Comparison of ENCODE assay signal across 11 cellular contexts in genomic region chr17:59851431-59852375, GRCh38. TPM values are rescaled to one million over a fixed set of nuclear protein-coding genes. Genes with fewer than 3 reads are reported as not detected.
DNase-seq lines count a peak whose midpoint lies in the region; ATAC-seq, FAIRE-seq and TF ChIP-seq lines count a peak whose summit lies in the region.
"Had no signal": no experiment of that assay in that cellular context is flagged by ENCODE, and none has a peak within 500 bp of the region (broad histone marks: within the 10 kb centered on the region; RNA-seq: fewer than 3 reads in every experiment).

No MANE protein-coding gene starts in this region.

- intact Hi-C loops in CD14-positive monocyte (cut with micrococcal nuclease), result no loop called here
- intact Hi-C loops in prostate gland (cut with DNase I), result no loop called here

- WGBS in prostate gland, result 25% methylated on average over 14 of the region's 14 CpGs

- peaks cover 91% of the 10 kb centered on the region for H3K4me1 Mint-ChIP-seq in CD14-positive monocyte

- no peak for FAIRE-seq in HTR-8/SVneo (lab: Jason Lieb, UNC)
- FAIRE-seq: GM18507 had no signal

- peaks cover 4 to 6% of the 10 kb centered on the region in 2 donors for H3K36me3 Mint-ChIP-seq in CD14-positive monocyte

- POLR2A ChIA-PET in RWPE1 (lab: Yijun Ruan, JAX; ENCODE audit: low non-redundant PET), result no interaction called here

- H3K27ac ChIP-seq in RWPE1 (peak overlapping the region; percentile 79), prostate gland (peak overlapping the region; percentile 73 to 86)

- peaks cover 0 to 2% (median 0%) of the 10 kb centered on the region in 7 donors for H3K9me3 Mint-ChIP-seq in CD14-positive monocyte
- H3K9me3 Mint-ChIP-seq: activated T-cell treated with anti-CD3 and anti-CD28 coated beads, Interleukin-2, amount 50 U/mL, for 4 hours had no signal

- no peaks in the 10 kb centered on the region for H3K27me3 ChIP-seq in prostate gland (replicated peaks; ENCODE audit: insufficient read depth)

- peaks cover 0 to 2% (median 0%) of the 10 kb centered on the region in 3 donors for H3K27me3 Mint-ChIP-seq in CD14-positive monocyte (ENCODE audit: low read depth in 3 of 3)

- peak overlapping the region; percentile 54 to 91 (median 79) for H3K27ac Mint-ChIP-seq in CD14-positive monocyte

- TF ChIP-seq POLR2A in prostate gland (IDR thresholded peaks at IDR 0.05), result peak; percentile 18

- H3K4me3 ChIP-seq in fibroblast of villous mesenchyme (ENCODE audit: low read depth, low read length) (no peak overlapping the region), prostate gland (no peak overlapping the region)

- CTCF ChIA-PET in RWPE1 (lab: Yijun Ruan, JAX), result interaction anchor here (2.2 kb wide), 1 partner anchor 8 kb away, joined by 6 read pairs; no protein-coding TSS in a partner anchor

- TF ChIP-seq CTCF in CD14-positive monocyte (IDR thresholded peaks at IDR 0.05), result no peak
- no peak for TF ChIP-seq CTCF in RWPE1 (conservative IDR thresholded peaks at IDR 0.05; ENCODE audit: low read depth)
- no peak for TF ChIP-seq CTCF in fibroblast of villous mesenchyme (IDR thresholded peaks at IDR 0.05; ENCODE audit: insufficient read depth, low read depth, low read length)
- no peak for TF ChIP-seq CTCF in prostate gland (IDR thresholded peaks at IDR 0.05)

- peak overlapping the region in 1 of 2 donors; percentile 42 for H3K4me3 Mint-ChIP-seq in CD14-positive monocyte
- H3K4me3 Mint-ChIP-seq: activated T-cell treated with anti-CD3 and anti-CD28 coated beads, Interleukin-2, amount 50 U/mL, for 4 hours had no signal

- no peak for ATAC-seq in HG02981 (IDR thresholded peaks at IDR 0.05; ENCODE audit: unreplicated experiment)
- ATAC-seq: activated T-cell treated with anti-CD3 and anti-CD28 coated beads, Interleukin-2, amount 50 U/mL, for 4 hours had no signal

- H3K9me3 ChIP-seq in prostate gland, result no peaks in the 10 kb centered on the region

- peaks cover 19% of the 10 kb centered on the region for H3K4me1 ChIP-seq in prostate gland (replicated peaks)

- DNase-seq in CD14-positive monocyte (ENCODE audit: low spot score) (no peak), RWPE1 (ENCODE audit: low spot score) (no peak), fibroblast of villous mesenchyme (ENCODE audit: low read depth) (peak; percentile 100), prostate gland (ENCODE audit: low spot score) (peak; percentile 65), HTR-8/SVneo (ENCODE audit: insufficient read length, low spot score) (no peak), inferior parietal cortex (ENCODE audit: extremely low spot score) (no peak), HuH-7.5 (ENCODE audit: low spot score) (no peak)
- DNase-seq: activated T-cell treated with anti-CD3 and anti-CD28 coated beads, Interleukin-2, amount 50 U/mL, for 4 hours; NCI-H526 treated with DMSO at 0.1 percent for 48 hours had no signal

- H3K36me3 ChIP-seq in prostate gland, result no peaks in the 10 kb centered on the region

RNA-seq across cellular contexts. Expression of gene TUBD1, which starts 41.0 kb away (rescaled TPM):
- polyA plus RNA-seq in CD14-positive monocyte, result 1 to 10 TPM; 2.9 to 7.3 TPM
- total RNA-seq in fibroblast of villous mesenchyme (4.2 and 6.5 TPM in 2 replicates), prostate gland (10 to 100 TPM; 13.3 to 22.5 TPM)

RNA-seq across cellular contexts. Expression of gene RPS6KB1, which starts 41.2 kb away (rescaled TPM):
- 10 to 100 TPM; 15.8 to 15.9 TPM for polyA plus RNA-seq in CD14-positive monocyte
- 22.2 and 26.3 TPM in 2 replicates for total RNA-seq in fibroblast of villous mesenchyme
- 10 to 100 TPM; 28.2 to 38.1 TPM for total RNA-seq in prostate gland

Comparison
In these comparisons a context has a peak if more than half of its experiments do, and no peak if none do; other contexts are left out.
1. DNase-seq: peak in fibroblast of villous mesenchyme (single experiment) and prostate gland (single experiment); none in CD14-positive monocyte (single experiment), RWPE1 (single experiment), HTR-8/SVneo (single experiment), inferior parietal cortex (single experiment) and HuH-7.5 (single experiment).